5 cellular contexts compared by ENCODE assay signal in genomic region chr4:126466848-126467247, GRCh38.
"Had no signal": no experiment of that assay in that cellular context is flagged by ENCODE, and none has a peak within 500 bp of the region (broad histone marks: within the 10 kb centered on the region; RNA-seq: fewer than 3 reads in every experiment).

No MANE protein-coding gene starts in this region.

- ATAC-seq: GM23338 had no signal

- H3K36me3 Mint-ChIP-seq: IgD-negative memory B cell had no signal

- H3K27ac Mint-ChIP-seq: GM23338, H9, IgD-negative memory B cell had no signal

- H3K4me2 ChIP-seq: GM23338 had no signal

- H3K27me3 Mint-ChIP-seq: IgD-negative memory B cell had no signal

- H3K4me3 ChIP-seq: GM23338 had no signal

- H2AFZ ChIP-seq: GM23338 had no signal

- H3K4me1 Mint-ChIP-seq: GM23338, H9, IgD-negative memory B cell had no signal

- H3K4me3 Mint-ChIP-seq: GM23338, H9, IgD-negative memory B cell had no signal

- H3K9me3 Mint-ChIP-seq: GM23338, H9 had no signal

- DNase-seq: H9, HCEC 1CT, KBM-7 had no signal
